In the genomic region with DNA sequence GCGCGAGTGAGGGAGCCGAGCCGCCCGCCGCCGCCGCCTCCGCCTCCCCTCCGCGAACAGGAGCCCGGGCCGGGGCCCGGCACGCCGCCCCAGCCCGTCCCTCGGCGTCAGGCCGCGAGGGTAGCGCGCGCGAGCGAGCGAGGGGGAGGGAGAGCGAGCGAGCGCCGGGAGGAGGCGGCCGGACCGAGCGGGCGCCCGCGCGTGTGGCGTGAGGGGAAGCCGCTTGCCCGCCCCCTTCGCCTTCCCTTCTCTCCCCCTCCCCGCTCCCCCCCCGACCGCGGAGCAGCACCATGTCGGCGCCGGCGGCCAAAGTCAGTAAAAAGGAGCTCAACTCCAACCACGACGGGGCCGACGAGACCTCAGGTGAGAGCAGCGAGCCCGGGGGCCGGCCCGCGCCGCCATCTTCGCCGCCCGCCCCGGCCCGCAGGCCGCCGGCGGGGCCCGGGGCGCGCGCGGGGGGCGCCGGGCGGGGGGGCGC, we compare ENCODE assay signal across 1 cellular context.
TF ChIP-seq lines count a peak whose summit lies in the region.

No MANE protein-coding gene starts in this region.

TF ChIP-seq in HCT116, 20 proteins besides CTCF, POLR2A, EP300 and RAD21:
- TF ChIP-seq, protein P1, sequence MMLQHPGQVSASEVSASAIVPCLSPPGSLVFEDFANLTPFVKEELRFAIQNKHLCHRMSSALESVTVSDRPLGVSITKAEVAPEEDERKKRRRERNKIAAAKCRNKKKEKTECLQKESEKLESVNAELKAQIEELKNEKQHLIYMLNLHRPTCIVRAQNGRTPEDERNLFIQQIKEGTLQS (IDR thresholded peaks at IDR 0.05) = no peak
- TF ChIP-seq, protein P2, sequence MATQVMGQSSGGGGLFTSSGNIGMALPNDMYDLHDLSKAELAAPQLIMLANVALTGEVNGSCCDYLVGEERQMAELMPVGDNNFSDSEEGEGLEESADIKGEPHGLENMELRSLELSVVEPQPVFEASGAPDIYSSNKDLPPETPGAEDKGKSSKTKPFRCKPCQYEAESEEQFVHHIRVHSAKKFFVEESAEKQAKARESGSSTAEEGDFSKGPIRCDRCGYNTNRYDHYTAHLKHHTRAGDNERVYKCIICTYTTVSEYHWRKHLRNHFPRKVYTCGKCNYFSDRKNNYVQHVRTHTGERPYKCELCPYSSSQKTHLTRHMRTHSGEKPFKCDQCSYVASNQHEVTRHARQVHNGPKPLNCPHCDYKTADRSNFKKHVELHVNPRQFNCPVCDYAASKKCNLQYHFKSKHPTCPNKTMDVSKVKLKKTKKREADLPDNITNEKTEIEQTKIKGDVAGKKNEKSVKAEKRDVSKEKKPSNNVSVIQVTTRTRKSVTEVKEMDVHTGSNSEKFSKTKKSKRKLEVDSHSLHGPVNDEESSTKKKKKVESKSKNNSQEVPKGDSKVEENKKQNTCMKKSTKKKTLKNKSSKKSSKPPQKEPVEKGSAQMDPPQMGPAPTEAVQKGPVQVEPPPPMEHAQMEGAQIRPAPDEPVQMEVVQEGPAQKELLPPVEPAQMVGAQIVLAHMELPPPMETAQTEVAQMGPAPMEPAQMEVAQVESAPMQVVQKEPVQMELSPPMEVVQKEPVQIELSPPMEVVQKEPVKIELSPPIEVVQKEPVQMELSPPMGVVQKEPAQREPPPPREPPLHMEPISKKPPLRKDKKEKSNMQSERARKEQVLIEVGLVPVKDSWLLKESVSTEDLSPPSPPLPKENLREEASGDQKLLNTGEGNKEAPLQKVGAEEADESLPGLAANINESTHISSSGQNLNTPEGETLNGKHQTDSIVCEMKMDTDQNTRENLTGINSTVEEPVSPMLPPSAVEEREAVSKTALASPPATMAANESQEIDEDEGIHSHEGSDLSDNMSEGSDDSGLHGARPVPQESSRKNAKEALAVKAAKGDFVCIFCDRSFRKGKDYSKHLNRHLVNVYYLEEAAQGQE (IDR thresholded peaks at IDR 0.05; ENCODE audit: low read depth) = no peak
